6 cellular contexts compared by ENCODE assay signal in the genomic region with DNA sequence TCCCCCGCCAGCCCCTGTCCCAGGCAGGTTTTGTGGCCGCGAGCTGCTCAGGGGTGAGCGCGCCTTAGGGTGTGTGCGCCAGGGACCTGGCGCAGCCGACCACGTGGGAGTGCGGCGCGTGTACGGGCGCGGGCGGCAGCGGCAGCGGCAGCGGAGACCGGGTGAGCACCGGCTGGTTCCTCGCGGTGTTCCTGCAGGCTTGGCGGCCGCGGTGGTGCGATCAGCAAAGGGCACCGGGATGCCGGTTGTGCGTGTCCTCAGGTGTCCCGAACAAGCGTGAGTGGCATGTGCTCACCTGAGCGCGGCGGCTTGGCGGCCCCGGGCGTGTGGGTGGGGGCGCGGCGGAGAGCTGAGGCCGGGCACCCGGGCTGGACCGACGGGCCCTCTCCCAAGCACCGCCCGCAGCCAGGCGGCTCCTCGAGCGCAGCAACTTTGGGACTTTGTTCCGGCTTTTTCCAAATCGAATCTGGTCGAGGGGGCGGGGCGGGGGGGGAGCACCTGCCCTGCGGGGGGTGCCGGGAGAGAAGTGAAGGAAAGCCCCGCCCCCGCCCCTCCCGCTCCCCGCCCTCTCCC. TPM values are rescaled to one million over a fixed set of nuclear protein-coding genes. Genes with fewer than 3 reads are reported as not detected.
DNase-seq lines count a peak whose midpoint lies in the region; ATAC-seq and TF ChIP-seq lines count a peak whose summit lies in the region.

No MANE protein-coding gene starts in this region.

- peaks cover 31% of the 10 kb centered on the region for H3K27me3 ChIP-seq in iPS-20b (ENCODE audit: insufficient read depth, low read length)
- H3K27me3 ChIP-seq in tibial artery, result peaks cover 0 to 43% of the 10 kb centered on the region in 2 donors

- H3K4me3 ChIP-seq in iPS-20b (ENCODE audit: low read length), result peak overlapping the region; percentile 70
- H3K4me3 ChIP-seq in tibial artery, result peak overlapping the region; percentile 44 to 56

- H3K9me3 ChIP-seq in iPS-20b (ENCODE audit: insufficient read depth, low read depth, low read length) (no peaks in the 10 kb centered on the region), tibial artery (no peaks in the 10 kb centered on the region)

- POLR2A ChIA-PET in HEK293T (lab: Yijun Ruan, JAX), result interaction anchor here (0.6 to 1.6 kb wide), 3 partner anchors 10 to 33 kb away, joined by 3 to 4 read pairs (median 3); no protein-coding TSS in a partner anchor
- POLR2A ChIA-PET in activated CD8-positive, alpha-beta T cell treated with anti-CD3 and anti-CD28 coated beads, Interleukin-2, amount 10 ng/mL, durations not matched to agents 7 days and 5 days (lab: Charles Lee), result no interaction called here

- H3K4me3 Mint-ChIP-seq in activated CD8-positive, alpha-beta T cell treated with anti-CD3 and anti-CD28 coated beads, Interleukin-2, amount 10 ng/mL, durations not matched to agents 7 days and 5 days, result peak overlapping the region; percentile 71

- H3K4me1 Mint-ChIP-seq in activated CD8-positive, alpha-beta T cell treated with anti-CD3 and anti-CD28 coated beads, Interleukin-2, amount 10 ng/mL, durations not matched to agents 7 days and 5 days (ENCODE audit: low read depth), result peaks cover 7% of the 10 kb centered on the region

- peaks cover 41% of the 10 kb centered on the region for H3K27me3 Mint-ChIP-seq in activated CD8-positive, alpha-beta T cell treated with anti-CD3 and anti-CD28 coated beads, Interleukin-2, amount 10 ng/mL, durations not matched to agents 7 days and 5 days (ENCODE audit: low read depth)

- no peak overlapping the region for H3K27ac Mint-ChIP-seq in activated CD8-positive, alpha-beta T cell treated with anti-CD3 and anti-CD28 coated beads, Interleukin-2, amount 10 ng/mL, durations not matched to agents 7 days and 5 days

- CTCF ChIA-PET in HEK293T (lab: Yijun Ruan, JAX), result interaction anchor here (2.0 kb wide), 1 partner anchor 50 kb away, joined by 9 read pairs; the partner anchor contains the start of gene ATP6V0D1
- CTCF ChIA-PET in activated CD8-positive, alpha-beta T cell treated with anti-CD3 and anti-CD28 coated beads, Interleukin-2, amount 10 ng/mL, durations not matched to agents 7 days and 5 days (lab: Charles Lee), result interaction anchor here (0.6 to 2.3 kb wide), 2 partner anchors 17 to 22 kb away, joined by 3 to 8 read pairs; no protein-coding TSS in a partner anchor

- peaks cover 26% of the 10 kb centered on the region; the same call in 1 of the 2 replicates for H3K4me1 ChIP-seq in iPS-20b (ENCODE audit: insufficient read depth, low read length)
- H3K4me1 ChIP-seq in tibial artery, result peaks cover 6 to 36% (median 14%) of the 10 kb centered on the region in 4 donors

- DNase-seq in HEK293T (ENCODE audit: extremely low spot score) (peak; percentile 60), tibial artery (no peak)
- peak; percentile 25 for DNase-seq in activated CD8-positive, alpha-beta T cell treated with anti-CD3 and anti-CD28 coated beads, Interleukin-2, amount 10 ng/mL, durations not matched to agents 7 days and 5 days

- H3K36me3 ChIP-seq in iPS-20b (ENCODE audit: insufficient read depth, low read depth, low read length) (no peaks in the 10 kb centered on the region), tibial artery (peaks cover 0 to 3% (median 0%) of the 10 kb centered on the region in 3 donors)

- H3K9ac ChIP-seq in iPS-20b (ENCODE audit: low read depth, low read length), result peak overlapping the region; percentile 71; the same call in 1 of the 2 replicates

- no peaks in the 10 kb centered on the region for H3K9me3 Mint-ChIP-seq in activated CD8-positive, alpha-beta T cell treated with anti-CD3 and anti-CD28 coated beads, Interleukin-2, amount 10 ng/mL, durations not matched to agents 7 days and 5 days (ENCODE audit: insufficient read depth)

- peak; percentile 52 for ATAC-seq in activated CD8-positive, alpha-beta T cell treated with anti-CD3 and anti-CD28 coated beads, Interleukin-2, amount 10 ng/mL, durations not matched to agents 7 days and 5 days
- no peak for ATAC-seq in HG03378 (IDR thresholded peaks at IDR 0.05; ENCODE audit: unreplicated experiment)
- no peak for ATAC-seq in GM19395 (IDR thresholded peaks at IDR 0.05; ENCODE audit: unreplicated experiment)

- TF ChIP-seq CTCF in tibial artery (IDR thresholded peaks at IDR 0.05), result no peak

- H3K27ac ChIP-seq in iPS-20b (ENCODE audit: low read length) (no peak overlapping the region), tibial artery (peak overlapping the region in 1 of 2 donors; percentile 20)

- intact Hi-C loops in tibial artery (cut with DNase I; ENCODE audit: low total_unique reads), result no loop called here

- H3K36me3 Mint-ChIP-seq in activated CD8-positive, alpha-beta T cell treated with anti-CD3 and anti-CD28 coated beads, Interleukin-2, amount 10 ng/mL, durations not matched to agents 7 days and 5 days (ENCODE audit: low read depth), result no peaks in the 10 kb centered on the region

TF ChIP-seq in HEK293T, 16 proteins besides CTCF, POLR2A, EP300 and RAD21:
- TF ChIP-seq PKNOX1 (IDR thresholded peaks at IDR 0.05), result no peak
- TF ChIP-seq SP1 (IDR thresholded peaks at IDR 0.05), result no peak
- TF ChIP-seq FOXM1 (IDR thresholded peaks at IDR 0.05; ENCODE audit: borderline replicate concordance), result no peak
- TF ChIP-seq LEF1 (IDR thresholded peaks at IDR 0.05; ENCODE audit: borderline replicate concordance), result no peak
- no peak for TF ChIP-seq CTBP1 (IDR thresholded peaks at IDR 0.05; ENCODE audit: borderline replicate concordance)
- no peak for TF ChIP-seq FOXK2 (IDR thresholded peaks at IDR 0.05)
- TF ChIP-seq L3MBTL2 (conservative IDR thresholded peaks at IDR 0.05), result peak; percentile 70; the same call in 1 of the 2 replicates

RNA-seq across cellular contexts. Expression of gene HSD11B2, which starts 0.3 kb away (rescaled TPM):
- not detected for total RNA-seq in activated CD8-positive, alpha-beta T cell treated with anti-CD3 and anti-CD28 coated beads, Interleukin-2, amount 10 ng/mL, durations not matched to agents 7 days and 5 days

RNA-seq across cellular contexts. Expression of gene ZDHHC1, which starts 14.3 kb away (rescaled TPM):
- under 1 TPM in 1 of 2 experiments, not detected in 1; 0.26 TPM for total RNA-seq in activated CD8-positive, alpha-beta T cell treated with anti-CD3 and anti-CD28 coated beads, Interleukin-2, amount 10 ng/mL, durations not matched to agents 7 days and 5 days

RNA-seq across cellular contexts. Expression of gene TPPP3, which starts 37.3 kb away (rescaled TPM):
- not detected for total RNA-seq in activated CD8-positive, alpha-beta T cell treated with anti-CD3 and anti-CD28 coated beads, Interleukin-2, amount 10 ng/mL, durations not matched to agents 7 days and 5 days

RNA-seq across cellular contexts. Expression of gene ATP6V0D1, which starts 50.4 kb away (rescaled TPM):
- total RNA-seq in activated CD8-positive, alpha-beta T cell treated with anti-CD3 and anti-CD28 coated beads, Interleukin-2, amount 10 ng/mL, durations not matched to agents 7 days and 5 days, result 10 to 100 TPM; 52.7 to 58.1 TPM

RNA-seq across cellular contexts. Expression of gene AGRP, which starts 52.8 kb away (rescaled TPM):
- total RNA-seq in activated CD8-positive, alpha-beta T cell treated with anti-CD3 and anti-CD28 coated beads, Interleukin-2, amount 10 ng/mL, durations not matched to agents 7 days and 5 days, result not detected

Comparison
In these comparisons a context has a peak if more than half of its experiments do, and no peak if none do; other contexts are left out.
1. DNase-seq: peak in HEK293T (single experiment) and activated CD8-positive, alpha-beta T cell treated with anti-CD3 and anti-CD28 coated beads, Interleukin-2, amount 10 ng/mL, durations not matched to agents 7 days and 5 days (single experiment); none in tibial artery (0 of 2).